8 cellular contexts compared by ENCODE assay signal in the genomic region with DNA sequence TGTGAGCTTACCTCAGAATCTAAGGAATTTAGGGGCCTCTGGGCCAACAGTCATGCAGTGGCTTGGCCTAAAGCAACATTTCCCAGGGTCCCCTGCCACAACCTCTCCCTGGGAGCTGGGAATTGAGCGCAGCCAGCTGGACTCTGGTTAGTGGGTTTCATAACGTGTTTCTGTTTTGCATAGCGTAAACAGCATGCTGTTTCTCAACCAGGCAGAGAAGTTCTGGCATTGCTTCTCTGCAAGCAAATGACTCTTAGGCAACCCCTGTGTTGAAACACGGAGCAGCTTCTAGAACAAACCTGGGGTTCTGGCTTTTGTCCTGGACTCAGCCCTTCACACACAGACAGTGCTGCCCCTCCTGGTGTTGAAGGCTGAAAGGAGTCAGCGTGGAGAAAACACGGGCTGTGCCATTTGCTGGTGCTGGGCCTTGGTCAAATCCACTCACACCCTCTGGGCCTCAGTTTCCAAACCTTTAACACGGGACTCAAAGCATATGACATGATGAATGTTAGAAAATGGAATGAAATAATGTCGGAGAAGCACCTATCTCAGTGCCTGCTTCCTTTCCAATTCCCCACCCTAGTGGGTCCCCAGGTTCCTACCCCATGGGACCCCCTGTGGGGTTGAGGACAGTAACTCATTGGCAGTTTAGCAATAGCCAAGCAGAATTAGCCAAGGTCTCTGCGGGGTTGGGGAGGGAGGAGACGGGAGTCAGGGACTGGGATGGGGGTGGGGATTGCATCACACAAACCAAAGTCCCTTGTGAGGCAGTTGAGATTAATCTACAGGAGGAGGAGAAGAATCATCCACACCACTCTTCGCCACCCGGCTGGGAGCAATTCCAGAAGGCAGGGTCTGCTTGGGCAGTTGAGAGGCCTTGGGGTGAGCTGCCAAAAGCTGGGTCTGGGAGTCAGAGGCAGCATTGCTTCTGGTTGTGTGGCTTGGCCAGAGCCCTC. TPM values are rescaled to one million over a fixed set of nuclear protein-coding genes. Genes with fewer than 3 reads are reported as not detected.
DNase-seq lines count a peak whose midpoint lies in the region; ATAC-seq and TF ChIP-seq lines count a peak whose summit lies in the region.

No MANE protein-coding gene starts in this region.

- no TSS peak for BruUV-seq in IMR-90 (replicated peaks; lab: Mats Ljungman, UMichigan)

- no peak overlapping the region; the same call in 1 of the 2 replicates for H3K56ac ChIP-seq in IMR-90 (ENCODE audit: extremely low read depth, insufficient read depth, low read length)

- H3K4me3 ChIP-seq in IMR-90 (ENCODE audit: insufficient read depth, low read depth, low read length) (no peak overlapping the region), colonic mucosa (no peak overlapping the region), liver (ENCODE audit: low read depth in 1 of 3, low read length in 3 of 3) (peak overlapping the region; percentile 60 to 88 (median 70)), stomach smooth muscle (ENCODE audit: low read length in 2 of 2) (peak overlapping the region in 1 of 2 donors; percentile 35)
- H3K4me3 ChIP-seq in effector memory CD4-positive, alpha-beta T cell (ENCODE audit: insufficient read depth, low read depth, low read length, poor library complexity, severe bottlenecking): no peak overlapping the region
- H3K4me3 ChIP-seq in CD8-positive, alpha-beta T cell (ENCODE audit: low read depth, low read length): no peak overlapping the region

- no peak for TF ChIP-seq RAD21 in IMR-90 (IDR thresholded peaks at IDR 0.05; ENCODE audit: low read length)
- TF ChIP-seq RAD21 in liver (IDR thresholded peaks at IDR 0.05): peak; percentile 61 to 62

- peak overlapping the region; percentile 71 to 90; a peak in 3 of 4 replicates for H4K8ac ChIP-seq in IMR-90 (ENCODE audit: low read depth in 2 of 2, low read length in 2 of 2)

- in situ Hi-C loops in IMR-90 (cut with MboI; ENCODE audit: low sequenced_read_pairs): no loop called here

- peaks cover 15% of the 10 kb centered on the region for H3K9me3 Mint-ChIP-seq in CD8-positive, alpha-beta T cell

- peak overlapping the region; percentile 84 for H2BK120ac ChIP-seq in IMR-90 (ENCODE audit: low read depth, low read length)

- H2AK5ac ChIP-seq in IMR-90 (ENCODE audit: low read depth, low read length): peak overlapping the region; percentile 65

- H3K4me1 Mint-ChIP-seq in CD8-positive, alpha-beta T cell (ENCODE audit: low read depth): no peaks in the 10 kb centered on the region

- H3K4me1 ChIP-seq in IMR-90 (ENCODE audit: control insufficient read depth, insufficient read depth, low read length) (peaks cover 21% of the 10 kb centered on the region), colonic mucosa (no peaks in the 10 kb centered on the region), liver (ENCODE audit: control insufficient read depth in 4 of 4, insufficient read depth in 4 of 4, low read length in 3 of 4) (peaks cover 0 to 26% (median 4%) of the 10 kb centered on the region in 4 donors), stomach smooth muscle (ENCODE audit: control insufficient read depth, insufficient read depth, low read length) (peaks cover 27% of the 10 kb centered on the region)
- no peaks in the 10 kb centered on the region for H3K4me1 ChIP-seq in effector memory CD4-positive, alpha-beta T cell (ENCODE audit: control insufficient read depth, insufficient read depth, low read length, poor library complexity, severe bottlenecking)
- H3K4me1 ChIP-seq in CD8-positive, alpha-beta T cell (ENCODE audit: insufficient read depth, low read length): no peaks in the 10 kb centered on the region

- peak overlapping the region; percentile 67; the same call in 1 of the 2 replicates for H3K14ac ChIP-seq in IMR-90 (replicated peaks; ENCODE audit: low read depth, low read length)

- no peaks in the 10 kb centered on the region for H3K27me3 Mint-ChIP-seq in CD8-positive, alpha-beta T cell (ENCODE audit: low read depth)

- intact Hi-C loops in IMR-90 (cut with micrococcal nuclease) (no loop called here), colonic mucosa (cut with DNase I) (no loop called here)
- intact Hi-C loops in CD8-positive, alpha-beta T cell (cut with DNase I, micrococcal nuclease): no loop called here

- H3K4me2 ChIP-seq in IMR-90 (ENCODE audit: low read depth, low read length): peak overlapping the region; percentile 5

- peak; percentile 86 for ATAC-seq in IMR-90 (ENCODE audit: low read depth)
- no peak for ATAC-seq in CD8-positive, alpha-beta T cell

- peak overlapping the region; percentile 83 for H2BK20ac ChIP-seq in IMR-90 (ENCODE audit: low read depth, low read length)

- no peak overlapping the region for H3K4me3 Mint-ChIP-seq in CD8-positive, alpha-beta T cell

- H3K9ac ChIP-seq in IMR-90 (ENCODE audit: low read depth, low read length) (peak overlapping the region; percentile 20), colonic mucosa (ENCODE audit: low read depth in 2 of 2, low read length in 2 of 2) (peak overlapping the region in 1 of 2 donors; percentile 6), liver (ENCODE audit: low read depth in 1 of 2, low read length in 2 of 2) (peak overlapping the region; percentile 98 to 99), stomach smooth muscle (ENCODE audit: low read length in 2 of 2) (peak overlapping the region; percentile 7 to 42)

- peak; percentile 96 for DNase-seq in IMR-90
- DNase-seq in colonic mucosa: peak; percentile 53
- no peak for DNase-seq in effector memory CD4-positive, alpha-beta T cell
- DNase-seq in CD8-positive, alpha-beta T cell: no peak
- no peak for DNase-seq in NCI-H2081 (lab: John Stamatoyannopoulos, UW)
- DNase-seq in NCI-H146 treated with DMSO at 0.1 percent for 48 hours (lab: John Stamatoyannopoulos, UW; ENCODE audit: unreplicated experiment): no peak

- H3K27ac Mint-ChIP-seq in CD8-positive, alpha-beta T cell: no peak overlapping the region

- peak overlapping the region; percentile 90 for H2BK15ac ChIP-seq in IMR-90 (ENCODE audit: low read depth, low read length)

- CTCF ChIA-PET in IMR-90 (lab: Yijun Ruan, JAX): interaction anchor here (0.6 to 1.2 kb wide), 3 partner anchors 261 to 1757 kb away, joined by 4 to 6 read pairs (median 4); no protein-coding TSS in a partner anchor
- CTCF ChIA-PET in CD8-positive, alpha-beta T cell (lab: Charles Lee): no interaction called here

- H3K27me3 ChIP-seq in IMR-90 (ENCODE audit: control insufficient read depth, insufficient read depth, low read length) (peaks cover 3% of the 10 kb centered on the region; the same call in 1 of the 2 replicates), colonic mucosa (no peaks in the 10 kb centered on the region), liver (ENCODE audit: control insufficient read depth in 4 of 4, insufficient read depth in 4 of 4, low read length in 3 of 4) (no peaks in the 10 kb centered on the region), stomach smooth muscle (ENCODE audit: control insufficient read depth in 1 of 2, insufficient read depth in 2 of 2, low read length in 2 of 2) (no peaks in the 10 kb centered on the region)
- H3K27me3 ChIP-seq in effector memory CD4-positive, alpha-beta T cell (replicated peaks; ENCODE audit: control insufficient read depth, insufficient read depth, low read length, poor library complexity, severe bottlenecking): no peaks in the 10 kb centered on the region
- no peaks in the 10 kb centered on the region for H3K27me3 ChIP-seq in CD8-positive, alpha-beta T cell (ENCODE audit: insufficient read depth, low read length)

- no peaks in the 10 kb centered on the region for H4K20me1 ChIP-seq in IMR-90 (ENCODE audit: insufficient read depth, low read length)

- peak overlapping the region; percentile 65 for H4K5ac ChIP-seq in IMR-90 (ENCODE audit: low read depth, low read length)

- dilution Hi-C loops in IMR-90 (cut with HindIII; ENCODE audit: low sequenced_read_pairs, unreplicated experiment): no loop called here

- POLR2A ChIA-PET in IMR-90 (lab: Charles Lee; ENCODE audit: unreplicated experiment): no interaction called here
- POLR2A ChIA-PET in CD8-positive, alpha-beta T cell (lab: Charles Lee): no interaction called here

- H2AK9ac ChIP-seq in IMR-90 (replicated peaks; ENCODE audit: low read depth, low read length, poor library complexity): peak overlapping the region; percentile 31

- H3K27ac ChIP-seq in IMR-90 (ENCODE audit: insufficient read depth, low read length) (peak overlapping the region; percentile 92), colonic mucosa (peak overlapping the region; percentile 67), liver (ENCODE audit: low read depth in 1 of 2, low read length in 2 of 2) (peak overlapping the region; percentile 99 to 100), stomach smooth muscle (ENCODE audit: low read length) (peak overlapping the region; percentile 90)
- H3K27ac ChIP-seq in effector memory CD4-positive, alpha-beta T cell (ENCODE audit: insufficient read depth, low read length, poor library complexity, severe bottlenecking): no peak overlapping the region
- no peak overlapping the region for H3K27ac ChIP-seq in CD8-positive, alpha-beta T cell (ENCODE audit: low read depth, low read length)

- no peaks in the 10 kb centered on the region for H3K9me3 ChIP-seq in IMR-90 (ENCODE audit: control insufficient read depth, insufficient read depth, low read length)
- H3K9me3 ChIP-seq in colonic mucosa: no peaks in the 10 kb centered on the region
- no peaks in the 10 kb centered on the region for H3K9me3 ChIP-seq in liver (ENCODE audit: control insufficient read depth in 4 of 4, low read length in 3 of 4)
- H3K9me3 ChIP-seq in stomach smooth muscle (ENCODE audit: control insufficient read depth in 2 of 2, low read length in 2 of 2): no peaks in the 10 kb centered on the region
- no peaks in the 10 kb centered on the region for H3K9me3 ChIP-seq in effector memory CD4-positive, alpha-beta T cell (ENCODE audit: control insufficient read depth, low read length)
- no peaks in the 10 kb centered on the region for H3K9me3 ChIP-seq in CD8-positive, alpha-beta T cell (ENCODE audit: low read length)

- H2AFZ ChIP-seq in IMR-90 (replicated peaks; ENCODE audit: low read length, poor library complexity): peak overlapping the region; percentile 54

- H2BK5ac ChIP-seq in IMR-90 (ENCODE audit: low read depth, low read length, poor library complexity, severe bottlenecking): peak overlapping the region; percentile 60

- peak overlapping the region; percentile 83 for H3K4ac ChIP-seq in IMR-90 (ENCODE audit: low read depth, low read length)

- peak overlapping the region; percentile 68 for H3K18ac ChIP-seq in IMR-90 (ENCODE audit: low read depth, low read length)

- no peaks in the 10 kb centered on the region for H3K36me3 Mint-ChIP-seq in CD8-positive, alpha-beta T cell

- peak overlapping the region; percentile 81 for H4K91ac ChIP-seq in IMR-90 (ENCODE audit: insufficient read depth, low read depth, low read length)

- no peak for TF ChIP-seq POLR2A in IMR-90 (IDR thresholded peaks at IDR 0.05; ENCODE audit: low read depth, low read length)

- H3K23ac ChIP-seq in IMR-90 (ENCODE audit: low read depth, low read length): peak overlapping the region; percentile 54; the same call in 1 of the 2 replicates

- H3K36me3 ChIP-seq in IMR-90 (ENCODE audit: control insufficient read depth, insufficient read depth, low read length) (no peaks in the 10 kb centered on the region), colonic mucosa (no peaks in the 10 kb centered on the region), liver (ENCODE audit: control insufficient read depth in 4 of 4, insufficient read depth in 3 of 4, low read depth in 1 of 4, low read length in 3 of 4) (no peaks in the 10 kb centered on the region), stomach smooth muscle (ENCODE audit: control insufficient read depth in 2 of 2, insufficient read depth in 2 of 2, low read length in 2 of 2) (no peaks in the 10 kb centered on the region)
- no peaks in the 10 kb centered on the region for H3K36me3 ChIP-seq in effector memory CD4-positive, alpha-beta T cell (ENCODE audit: control insufficient read depth, insufficient read depth, low read length)
- H3K36me3 ChIP-seq in CD8-positive, alpha-beta T cell (ENCODE audit: insufficient read depth, low read length): no peaks in the 10 kb centered on the region

- TF ChIP-seq CTCF in IMR-90 (conservative IDR thresholded peaks at IDR 0.05; ENCODE audit: low read depth, low read length): no peak
- no peak for TF ChIP-seq CTCF in colonic mucosa (IDR thresholded peaks at IDR 0.05)
- TF ChIP-seq CTCF in liver (IDR thresholded peaks at IDR 0.05; ENCODE audit: low read depth, low read length, missing input control): peak; percentile 5
- TF ChIP-seq CTCF in CD8-positive, alpha-beta T cell (IDR thresholded peaks at IDR 0.05): no peak

- H3K9me1 ChIP-seq in IMR-90 (ENCODE audit: insufficient read depth, low read length): peaks cover 3% of the 10 kb centered on the region; the same call in 1 of the 2 replicates

- 20% methylated on average over 4 of the region's 12 CpGs; no CpG with 5 or more reads in 1 of the 2 experiments for WGBS in IMR-90 (ENCODE audit: extremely low coverage in 2 of 2, insufficient read length in 1 of 2), 2 experiments
- WGBS in liver: 26% methylated on average over 12 of the region's 12 CpGs

- no peaks in the 10 kb centered on the region for H3K79me1 ChIP-seq in IMR-90 (ENCODE audit: low read depth in 1 of 2, low read length in 2 of 2)

RNA-seq across cellular contexts. Expression of a gene that starts 30.2 kb away (rescaled TPM):
- total RNA-seq in IMR-90 (2012; rRNA removed) (not detected in 2 replicates), colonic mucosa (100 to 1,000 TPM in 1 of 2 donors, 10 to 100 TPM in 1; 50.1 to 152 TPM), liver (10 to 100 TPM in 1 of 2 donors, 1 to 10 TPM in 1; 3.7 to 28.2 TPM)
- polyA plus RNA-seq in IMR-90 (2012; rRNA removed) (not detected in 2 replicates), liver (10 to 100 TPM in 1 of 2 donors, 1 to 10 TPM in 1; 4.4 to 10.1 TPM)
- 0.03 TPM in 1 of 2 replicates, not detected in the other for polyA plus RNA-seq in IMR-90 (2012; cell fraction: cytosol; rRNA removed)
- polyA plus RNA-seq in IMR-90 (2012; cell fraction: nucleus; rRNA removed; ENCODE audit: low replicate concordance): 0.14 TPM in 1 of 2 replicates, not detected in the other
- total RNA-seq in CD8-positive, alpha-beta T cell: not detected

Comparison
In these comparisons a context has a peak if more than half of its experiments do, and no peak if none do; other contexts are left out.
1. DNase-seq: peak in IMR-90 (single experiment) and colonic mucosa (single experiment); none in effector memory CD4-positive, alpha-beta T cell (0 of 3), CD8-positive, alpha-beta T cell (0 of 7), NCI-H2081 (0 of 2) and NCI-H146 treated with DMSO at 0.1 percent for 48 hours (single experiment).
2. H3K27ac ChIP-seq: peak in IMR-90 (single experiment), colonic mucosa (single experiment), liver (2 of 2) and stomach smooth muscle (single experiment); none in effector memory CD4-positive, alpha-beta T cell (single experiment) and CD8-positive, alpha-beta T cell (single experiment).
3. H3K4me3 ChIP-seq: peak in liver (3 of 3); none in IMR-90 (single experiment), colonic mucosa (single experiment), effector memory CD4-positive, alpha-beta T cell (single experiment) and CD8-positive, alpha-beta T cell (single experiment).